1 cellular context compared by ENCODE assay signal in the genomic region with DNA sequence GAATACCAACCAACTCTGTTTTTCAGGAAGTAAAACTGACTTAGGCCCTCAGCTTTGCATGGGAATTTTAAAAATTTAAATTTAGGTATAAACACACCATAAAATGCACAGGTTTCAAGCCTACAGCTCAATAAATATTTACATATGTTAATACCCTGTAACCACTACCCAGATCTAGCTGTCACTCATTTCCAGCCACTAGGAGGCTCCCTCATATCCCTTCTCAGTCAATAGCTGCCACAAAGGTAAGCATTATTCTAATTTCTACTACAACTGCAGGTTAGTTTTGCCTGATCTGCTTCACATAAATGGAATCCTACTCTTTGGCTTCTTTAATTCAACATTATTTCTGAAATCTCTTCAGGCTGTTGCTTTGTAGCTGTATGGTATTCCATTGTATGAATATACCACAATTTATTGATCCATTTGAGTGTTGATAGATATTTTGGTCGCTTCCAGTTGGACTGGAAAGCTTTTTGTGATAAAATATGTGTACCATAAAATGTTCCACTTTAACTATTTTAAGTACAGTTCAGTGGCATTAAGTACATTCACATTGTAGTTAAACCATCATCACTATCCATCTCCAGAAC.
TF ChIP-seq lines count a peak whose summit lies in the region.

No MANE protein-coding gene starts in this region.

TF ChIP-seq in endothelial cell of umbilical vein, 7 proteins besides CTCF, POLR2A, EP300 and RAD21 (continued from another document):
- TF ChIP-seq JUN (IDR thresholded peaks at IDR 0.05; ENCODE audit: borderline replicate concordance, insufficient read depth, insufficient read length, low read depth) = no peak
TF ChIP-seq in endothelial cell of umbilical vein: peak in this region for 0.
